ENCODE assay signal across 12 cellular contexts in genomic region chr11:133942594-133942993, GRCh38.
"Had no signal": no experiment of that assay in that cellular context is flagged by ENCODE, and none has a peak within 500 bp of the region (broad histone marks: within the 10 kb centered on the region; RNA-seq: fewer than 3 reads in every experiment).

No MANE protein-coding gene starts in this region.

- H3K27ac ChIP-seq: body of pancreas, colonic mucosa, thyroid gland had no signal

- H3K4me1 ChIP-seq: body of pancreas, colonic mucosa had no signal

- H3K9me3 ChIP-seq: body of pancreas, colonic mucosa, thyroid gland had no signal

- H3K27ac Mint-ChIP-seq: nephron; stimulated activated naive B cell treated with anti-CD40 and anti-IgM and Interleukin-4, amounts not matched to agents 10 μg/mL and 1 μg/mL and 100 μg/mL, for 72 hours had no signal

- H3K4me3 Mint-ChIP-seq: activated naive CD4-positive, alpha-beta T cell treated with anti-CD3 and anti-CD28 coated beads, Interleukin-2, amount 50 U/mL, for 24 hours; nephron; stimulated activated naive B cell treated with anti-CD40 and anti-IgM and Interleukin-4, amounts not matched to agents 10 μg/mL and 1 μg/mL and 100 μg/mL, for 72 hours had no signal

- H3K27me3 Mint-ChIP-seq: activated naive CD4-positive, alpha-beta T cell treated with anti-CD3 and anti-CD28 coated beads, Interleukin-2, amount 50 U/mL, for 24 hours had no signal

- H3K27me3 ChIP-seq: body of pancreas, colonic mucosa, thyroid gland had no signal

- ATAC-seq: body of pancreas; esophagus mucosa; stimulated activated naive B cell treated with anti-CD40 and anti-IgM and Interleukin-4, amounts not matched to agents 10 μg/mL and 1 μg/mL and 100 μg/mL, for 72 hours had no signal

- DNase-seq: amniotic stem cell; body of pancreas; colonic mucosa; hypothalamus; nucleus accumbens; stimulated activated CD4-positive, alpha-beta T cell treated with anti-CD3 and anti-CD28 coated beads, Interleukin-2, amount 100 ng/mL, for 48 hours; stimulated activated naive B cell treated with anti-CD40 and anti-IgM and Interleukin-4, amounts not matched to agents 10 μg/mL and 1 μg/mL and 100 μg/mL, for 72 hours; T-helper 9 cell; thyroid gland had no signal

- H3K36me3 Mint-ChIP-seq: stimulated activated naive B cell treated with anti-CD40 and anti-IgM and Interleukin-4, amounts not matched to agents 10 μg/mL and 1 μg/mL and 100 μg/mL, for 72 hours had no signal

- H3K4me3 ChIP-seq: body of pancreas, colonic mucosa, thyroid gland had no signal

- H3K9me3 Mint-ChIP-seq: activated naive CD4-positive, alpha-beta T cell treated with anti-CD3 and anti-CD28 coated beads, Interleukin-2, amount 50 U/mL, for 24 hours; nephron had no signal

- H3K36me3 ChIP-seq: colonic mucosa, thyroid gland had no signal
